1 cellular context compared by ENCODE assay signal in the genomic region with DNA sequence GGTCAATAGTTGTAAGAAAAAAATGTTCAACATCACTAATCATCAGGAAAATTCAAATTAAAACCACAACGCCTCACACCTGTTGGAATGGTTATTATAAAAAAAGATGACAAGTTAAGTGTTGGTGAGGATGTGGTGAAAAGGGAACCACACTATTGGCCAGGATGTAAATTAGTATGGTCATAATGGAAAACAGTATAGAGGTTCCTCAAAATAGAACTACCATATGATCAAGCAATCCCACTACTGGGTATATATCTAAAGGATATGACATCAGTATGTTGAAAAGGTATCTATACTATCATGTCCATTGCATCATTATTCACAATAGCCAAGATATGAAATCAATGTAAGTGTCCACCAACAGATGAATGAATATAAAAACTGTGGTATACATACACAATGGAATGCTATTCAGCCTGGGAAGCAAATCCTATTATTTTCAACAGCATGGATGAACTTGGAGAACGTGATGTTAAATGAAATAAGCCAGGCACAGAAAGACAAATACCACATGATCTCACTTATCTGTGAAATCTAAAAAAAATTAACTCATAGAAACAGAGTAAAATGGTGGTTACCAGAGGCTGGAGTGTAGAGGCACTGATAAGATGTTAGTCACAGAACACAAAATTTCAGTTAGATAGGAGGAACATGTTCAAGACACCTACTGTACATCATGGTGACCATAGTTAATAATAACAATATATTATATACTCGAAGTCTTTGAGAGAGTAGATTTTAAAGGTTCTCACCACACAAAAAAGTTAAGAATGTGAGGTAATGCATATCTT.
A peak's percentile ranks its signal among the peaks of the same experiment; 100 is the strongest.
TF ChIP-seq lines count a peak whose summit lies in the region.

No MANE protein-coding gene starts in this region.

TF ChIP-seq in GM12878, 131 proteins besides CTCF, POLR2A, EP300 and RAD21:
- TF ChIP-seq CREM (IDR thresholded peaks at IDR 0.05; ENCODE audit: low read depth): peak; percentile 76
- TF ChIP-seq MXI1 (IDR thresholded peaks at IDR 0.05; ENCODE audit: low read depth, low read length): no peak
- 0 out of 2 replicates have a peak, but pooled peaks have one; percentile 57 for TF ChIP-seq PML (IDR thresholded peaks at IDR 0.05; ENCODE audit: low read length)
- TF ChIP-seq, protein P1, sequence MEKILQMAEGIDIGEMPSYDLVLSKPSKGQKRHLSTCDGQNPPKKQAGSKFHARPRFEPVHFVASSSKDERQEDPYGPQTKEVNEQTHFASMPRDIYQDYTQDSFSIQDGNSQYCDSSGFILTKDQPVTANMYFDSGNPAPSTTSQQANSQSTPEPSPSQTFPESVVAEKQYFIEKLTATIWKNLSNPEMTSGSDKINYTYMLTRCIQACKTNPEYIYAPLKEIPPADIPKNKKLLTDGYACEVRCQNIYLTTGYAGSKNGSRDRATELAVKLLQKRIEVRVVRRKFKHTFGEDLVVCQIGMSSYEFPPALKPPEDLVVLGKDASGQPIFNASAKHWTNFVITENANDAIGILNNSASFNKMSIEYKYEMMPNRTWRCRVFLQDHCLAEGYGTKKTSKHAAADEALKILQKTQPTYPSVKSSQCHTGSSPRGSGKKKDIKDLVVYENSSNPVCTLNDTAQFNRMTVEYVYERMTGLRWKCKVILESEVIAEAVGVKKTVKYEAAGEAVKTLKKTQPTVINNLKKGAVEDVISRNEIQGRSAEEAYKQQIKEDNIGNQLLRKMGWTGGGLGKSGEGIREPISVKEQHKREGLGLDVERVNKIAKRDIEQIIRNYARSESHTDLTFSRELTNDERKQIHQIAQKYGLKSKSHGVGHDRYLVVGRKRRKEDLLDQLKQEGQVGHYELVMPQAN (conservative IDR thresholded peaks at IDR 0.05): no peak
- TF ChIP-seq SRF (IDR thresholded peaks at IDR 0.05; ENCODE audit: low read depth in 2 of 2, low read length in 2 of 2): no peak
- peak; percentile 19; the same call in 1 of the 2 replicates for TF ChIP-seq EED (IDR thresholded peaks at IDR 0.05; ENCODE audit: low read depth)
- no peak; the same call in 1 of the 2 replicates for TF ChIP-seq MTA2 (IDR thresholded peaks at IDR 0.05; ENCODE audit: low read depth)
- no peak for TF ChIP-seq SMAD1 (IDR thresholded peaks at IDR 0.05; ENCODE audit: low read depth, partially characterized antibody)
- peak; percentile 71; the same call in 1 of the 2 replicates for TF ChIP-seq MEF2A (IDR thresholded peaks at IDR 0.05; ENCODE audit: insufficient read depth, low read depth, low read length)
- no peak for TF ChIP-seq BRCA1 (IDR thresholded peaks at IDR 0.05; ENCODE audit: low read depth, low read length)
- TF ChIP-seq SREBF1 (IDR thresholded peaks at IDR 0.05; ENCODE audit: low read length): no peak
- TF ChIP-seq, protein P2, sequence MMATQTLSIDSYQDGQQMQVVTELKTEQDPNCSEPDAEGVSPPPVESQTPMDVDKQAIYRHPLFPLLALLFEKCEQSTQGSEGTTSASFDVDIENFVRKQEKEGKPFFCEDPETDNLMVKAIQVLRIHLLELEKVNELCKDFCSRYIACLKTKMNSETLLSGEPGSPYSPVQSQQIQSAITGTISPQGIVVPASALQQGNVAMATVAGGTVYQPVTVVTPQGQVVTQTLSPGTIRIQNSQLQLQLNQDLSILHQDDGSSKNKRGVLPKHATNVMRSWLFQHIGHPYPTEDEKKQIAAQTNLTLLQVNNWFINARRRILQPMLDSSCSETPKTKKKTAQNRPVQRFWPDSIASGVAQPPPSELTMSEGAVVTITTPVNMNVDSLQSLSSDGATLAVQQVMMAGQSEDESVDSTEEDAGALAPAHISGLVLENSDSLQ (IDR thresholded peaks at IDR 0.05): no peak
- TF ChIP-seq YBX1 (IDR thresholded peaks at IDR 0.05): no peak
- TF ChIP-seq, protein P3, sequence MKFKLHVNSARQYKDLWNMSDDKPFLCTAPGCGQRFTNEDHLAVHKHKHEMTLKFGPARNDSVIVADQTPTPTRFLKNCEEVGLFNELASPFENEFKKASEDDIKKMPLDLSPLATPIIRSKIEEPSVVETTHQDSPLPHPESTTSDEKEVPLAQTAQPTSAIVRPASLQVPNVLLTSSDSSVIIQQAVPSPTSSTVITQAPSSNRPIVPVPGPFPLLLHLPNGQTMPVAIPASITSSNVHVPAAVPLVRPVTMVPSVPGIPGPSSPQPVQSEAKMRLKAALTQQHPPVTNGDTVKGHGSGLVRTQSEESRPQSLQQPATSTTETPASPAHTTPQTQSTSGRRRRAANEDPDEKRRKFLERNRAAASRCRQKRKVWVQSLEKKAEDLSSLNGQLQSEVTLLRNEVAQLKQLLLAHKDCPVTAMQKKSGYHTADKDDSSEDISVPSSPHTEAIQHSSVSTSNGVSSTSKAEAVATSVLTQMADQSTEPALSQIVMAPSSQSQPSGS (IDR thresholded peaks at IDR 0.05; ENCODE audit: low read length): peak; percentile 76; the same call in 1 of the 2 replicates
- TF ChIP-seq JUNB (IDR thresholded peaks at IDR 0.05): peak; percentile 44
- TF ChIP-seq, protein P4, sequence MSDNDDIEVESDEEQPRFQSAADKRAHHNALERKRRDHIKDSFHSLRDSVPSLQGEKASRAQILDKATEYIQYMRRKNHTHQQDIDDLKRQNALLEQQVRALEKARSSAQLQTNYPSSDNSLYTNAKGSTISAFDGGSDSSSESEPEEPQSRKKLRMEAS (IDR thresholded peaks at IDR 0.05; ENCODE audit: low read depth, low read length): no peak
- peak in 1 of 2 experiments; percentile 56; a peak in 1 of 4 replicates for TF ChIP-seq CEBPB (IDR thresholded peaks at IDR 0.05; ENCODE audit: borderline replicate concordance in 1 of 2, low read depth in 2 of 2, low read length in 2 of 2)
- no peak for TF ChIP-seq SIN3A (IDR thresholded peaks at IDR 0.05; ENCODE audit: low read depth, low read length)
- TF ChIP-seq CBFB (IDR thresholded peaks at IDR 0.05; ENCODE audit: low read depth): peak; percentile 60; the same call in 1 of the 2 replicates
- TF ChIP-seq CREB1 (IDR thresholded peaks at IDR 0.05; ENCODE audit: low read depth): peak; percentile 82; the same call in 1 of the 2 replicates
- TF ChIP-seq, protein P5, sequence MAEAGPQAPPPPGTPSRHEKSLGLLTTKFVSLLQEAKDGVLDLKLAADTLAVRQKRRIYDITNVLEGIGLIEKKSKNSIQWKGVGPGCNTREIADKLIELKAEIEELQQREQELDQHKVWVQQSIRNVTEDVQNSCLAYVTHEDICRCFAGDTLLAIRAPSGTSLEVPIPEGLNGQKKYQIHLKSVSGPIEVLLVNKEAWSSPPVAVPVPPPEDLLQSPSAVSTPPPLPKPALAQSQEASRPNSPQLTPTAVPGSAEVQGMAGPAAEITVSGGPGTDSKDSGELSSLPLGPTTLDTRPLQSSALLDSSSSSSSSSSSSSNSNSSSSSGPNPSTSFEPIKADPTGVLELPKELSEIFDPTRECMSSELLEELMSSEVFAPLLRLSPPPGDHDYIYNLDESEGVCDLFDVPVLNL (IDR thresholded peaks at IDR 0.05; ENCODE audit: low read depth, low read length): no peak
- TF ChIP-seq YY1 (IDR thresholded peaks at IDR 0.05; ENCODE audit: low read depth, low read length): no peak
- TF ChIP-seq NFIC (IDR thresholded peaks at IDR 0.05; ENCODE audit: low read depth, low read length): peak; percentile 84
- TF ChIP-seq FOXM1 (IDR thresholded peaks at IDR 0.05; ENCODE audit: low read depth, low read length): peak; percentile 58; the same call in 1 of the 2 replicates
- TF ChIP-seq RUNX3 (IDR thresholded peaks at IDR 0.05; ENCODE audit: low read length): peak; percentile 97
- TF ChIP-seq GABPA (IDR thresholded peaks at IDR 0.05; ENCODE audit: low read depth): peak; percentile 45; the same call in 1 of the 2 replicates
- TF ChIP-seq, protein P6, sequence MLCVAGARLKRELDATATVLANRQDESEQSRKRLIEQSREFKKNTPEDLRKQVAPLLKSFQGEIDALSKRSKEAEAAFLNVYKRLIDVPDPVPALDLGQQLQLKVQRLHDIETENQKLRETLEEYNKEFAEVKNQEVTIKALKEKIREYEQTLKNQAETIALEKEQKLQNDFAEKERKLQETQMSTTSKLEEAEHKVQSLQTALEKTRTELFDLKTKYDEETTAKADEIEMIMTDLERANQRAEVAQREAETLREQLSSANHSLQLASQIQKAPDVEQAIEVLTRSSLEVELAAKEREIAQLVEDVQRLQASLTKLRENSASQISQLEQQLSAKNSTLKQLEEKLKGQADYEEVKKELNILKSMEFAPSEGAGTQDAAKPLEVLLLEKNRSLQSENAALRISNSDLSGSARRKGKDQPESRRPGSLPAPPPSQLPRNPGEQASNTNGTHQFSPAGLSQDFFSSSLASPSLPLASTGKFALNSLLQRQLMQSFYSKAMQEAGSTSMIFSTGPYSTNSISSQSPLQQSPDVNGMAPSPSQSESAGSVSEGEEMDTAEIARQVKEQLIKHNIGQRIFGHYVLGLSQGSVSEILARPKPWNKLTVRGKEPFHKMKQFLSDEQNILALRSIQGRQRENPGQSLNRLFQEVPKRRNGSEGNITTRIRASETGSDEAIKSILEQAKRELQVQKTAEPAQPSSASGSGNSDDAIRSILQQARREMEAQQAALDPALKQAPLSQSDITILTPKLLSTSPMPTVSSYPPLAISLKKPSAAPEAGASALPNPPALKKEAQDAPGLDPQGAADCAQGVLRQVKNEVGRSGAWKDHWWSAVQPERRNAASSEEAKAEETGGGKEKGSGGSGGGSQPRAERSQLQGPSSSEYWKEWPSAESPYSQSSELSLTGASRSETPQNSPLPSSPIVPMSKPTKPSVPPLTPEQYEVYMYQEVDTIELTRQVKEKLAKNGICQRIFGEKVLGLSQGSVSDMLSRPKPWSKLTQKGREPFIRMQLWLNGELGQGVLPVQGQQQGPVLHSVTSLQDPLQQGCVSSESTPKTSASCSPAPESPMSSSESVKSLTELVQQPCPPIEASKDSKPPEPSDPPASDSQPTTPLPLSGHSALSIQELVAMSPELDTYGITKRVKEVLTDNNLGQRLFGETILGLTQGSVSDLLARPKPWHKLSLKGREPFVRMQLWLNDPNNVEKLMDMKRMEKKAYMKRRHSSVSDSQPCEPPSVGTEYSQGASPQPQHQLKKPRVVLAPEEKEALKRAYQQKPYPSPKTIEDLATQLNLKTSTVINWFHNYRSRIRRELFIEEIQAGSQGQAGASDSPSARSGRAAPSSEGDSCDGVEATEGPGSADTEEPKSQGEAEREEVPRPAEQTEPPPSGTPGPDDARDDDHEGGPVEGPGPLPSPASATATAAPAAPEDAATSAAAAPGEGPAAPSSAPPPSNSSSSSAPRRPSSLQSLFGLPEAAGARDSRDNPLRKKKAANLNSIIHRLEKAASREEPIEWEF (IDR thresholded peaks at IDR 0.05; ENCODE audit: insufficient replicate concordance, low read depth, low read length): no peak
- no peak for TF ChIP-seq RELA (IDR thresholded peaks at IDR 0.05; ENCODE audit: borderline replicate concordance, partially characterized antibody)
- 0 out of 2 replicates have a peak, but pooled peaks have one; percentile 34 for TF ChIP-seq IKZF1 (conservative IDR thresholded peaks at IDR 0.05)
- TF ChIP-seq IKZF2 (IDR thresholded peaks at IDR 0.05): peak; percentile 60 to 72; a peak in 2 of 4 replicates
- no peak for TF ChIP-seq BCL11A (IDR thresholded peaks at IDR 0.05; ENCODE audit: low read depth, low read length)
- TF ChIP-seq MEF2B (IDR thresholded peaks at IDR 0.05; ENCODE audit: partially characterized antibody, poor library complexity, severe bottlenecking): peak; percentile 46
- TF ChIP-seq ATF7 (IDR thresholded peaks at IDR 0.05; ENCODE audit: low read depth): peak; percentile 71
- TF ChIP-seq, protein P7, sequence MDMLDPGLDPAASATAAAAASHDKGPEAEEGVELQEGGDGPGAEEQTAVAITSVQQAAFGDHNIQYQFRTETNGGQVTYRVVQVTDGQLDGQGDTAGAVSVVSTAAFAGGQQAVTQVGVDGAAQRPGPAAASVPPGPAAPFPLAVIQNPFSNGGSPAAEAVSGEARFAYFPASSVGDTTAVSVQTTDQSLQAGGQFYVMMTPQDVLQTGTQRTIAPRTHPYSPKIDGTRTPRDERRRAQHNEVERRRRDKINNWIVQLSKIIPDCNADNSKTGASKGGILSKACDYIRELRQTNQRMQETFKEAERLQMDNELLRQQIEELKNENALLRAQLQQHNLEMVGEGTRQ (IDR thresholded peaks at IDR 0.05; ENCODE audit: borderline replicate concordance, low read depth, low read length): no peak
